In the genomic region with DNA sequence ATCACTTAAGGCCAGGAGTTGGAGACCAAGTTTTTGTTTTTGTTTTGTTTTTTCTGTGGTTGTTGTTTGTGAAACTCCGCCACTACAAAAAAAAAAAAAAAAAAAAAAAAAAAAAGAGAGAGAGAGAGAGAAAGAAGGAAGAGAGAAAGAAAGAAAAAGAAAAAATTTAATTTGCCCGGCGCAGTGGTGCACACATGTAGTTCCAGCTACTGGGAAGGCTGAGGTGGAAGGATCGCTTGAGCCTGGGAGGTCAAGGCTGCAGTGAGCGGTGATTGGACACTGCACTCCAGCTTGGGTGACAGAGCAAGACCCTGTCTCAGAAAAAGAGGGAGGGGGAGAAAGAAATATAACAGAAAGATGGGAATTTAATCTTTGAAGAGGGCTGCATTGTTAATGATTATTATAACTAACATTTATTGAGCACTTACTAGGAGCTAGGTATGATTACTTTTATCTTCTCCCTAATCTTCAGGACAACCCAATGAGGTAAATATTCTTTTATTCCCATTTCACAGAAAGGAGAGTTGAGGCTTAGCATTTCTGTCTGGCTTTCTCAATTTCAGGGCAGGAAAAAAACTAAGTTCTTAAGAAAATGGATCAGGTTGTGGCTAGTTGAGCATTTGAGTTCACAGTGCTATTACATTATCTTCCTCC, we compare ENCODE assay signal across 8 cellular contexts. TPM values are rescaled to one million over a fixed set of nuclear protein-coding genes. Genes with fewer than 3 reads are reported as not detected.
DNase-seq lines count a peak whose midpoint lies in the region; ATAC-seq, FAIRE-seq and TF ChIP-seq lines count a peak whose summit lies in the region.

No MANE protein-coding gene starts in this region.

- TF ChIP-seq CTCF in HFFc6 (IDR thresholded peaks at IDR 0.05) (no peak), breast epithelium (IDR thresholded peaks at IDR 0.05) (no peak)

- peak overlapping the region; percentile 99 for H3K27ac Mint-ChIP-seq in HFFc6
- peak overlapping the region; percentile 26 to 99 (median 96) for H3K27ac Mint-ChIP-seq in naive thymus-derived CD8-positive, alpha-beta T cell

- no peak for TF ChIP-seq POLR2A in breast epithelium (IDR thresholded peaks at IDR 0.05)

- H3K4me1 Mint-ChIP-seq in HFFc6 (ENCODE audit: low read depth), result peaks cover 27% of the 10 kb centered on the region
- peaks cover 6 to 31% (median 22%) of the 10 kb centered on the region in 4 donors for H3K4me1 Mint-ChIP-seq in naive thymus-derived CD8-positive, alpha-beta T cell

- H3K79me2 ChIP-seq in ACC112 (ENCODE audit: control insufficient read depth, insufficient read depth, low read length, unreplicated experiment), result no peaks in the 10 kb centered on the region

- no peaks in the 10 kb centered on the region for H3K9me3 ChIP-seq in breast epithelium

- H3K4me1 ChIP-seq in ACC112 (ENCODE audit: control insufficient read depth, insufficient read depth, low read length, unreplicated experiment) (no peaks in the 10 kb centered on the region), breast epithelium (no peaks in the 10 kb centered on the region)

- H3K4me3 ChIP-seq in ACC112 (ENCODE audit: low read depth, low read length), result peak overlapping the region; percentile 85
- peak overlapping the region in 2 of 3 donors; percentile 68 to 72 for H3K4me3 ChIP-seq in breast epithelium

- no peak for ATAC-seq in naive thymus-derived CD8-positive, alpha-beta T cell
- no peak for ATAC-seq in HG03521 (IDR thresholded peaks at IDR 0.05; ENCODE audit: unreplicated experiment)

- H2AFZ ChIP-seq in ACC112 (ENCODE audit: low read length, unreplicated experiment), result peak overlapping the region; percentile 40

- H3K27ac ChIP-seq in ACC112 (ENCODE audit: low read depth, low read length) (no peak overlapping the region), breast epithelium (peak overlapping the region in 1 of 2 donors; percentile 94)

- H3K4me3 Mint-ChIP-seq in HFFc6, result peak overlapping the region; percentile 100
- peak overlapping the region; percentile 93 to 99 (median 96) for H3K4me3 Mint-ChIP-seq in naive thymus-derived CD8-positive, alpha-beta T cell

- H3K9me3 Mint-ChIP-seq in HFFc6, result no peaks in the 10 kb centered on the region
- no peaks in the 10 kb centered on the region for H3K9me3 Mint-ChIP-seq in naive thymus-derived CD8-positive, alpha-beta T cell

- H3K27me3 ChIP-seq in ACC112 (ENCODE audit: insufficient read depth, low read length), result no peaks in the 10 kb centered on the region
- no peaks in the 10 kb centered on the region for H3K27me3 ChIP-seq in breast epithelium

- intact Hi-C loops in breast epithelium (cut with DNase I; ENCODE audit: low total_unique reads), result no loop called here

- H3K27me3 Mint-ChIP-seq in HFFc6 (ENCODE audit: insufficient read depth), result no peaks in the 10 kb centered on the region
- no peaks in the 10 kb centered on the region for H3K27me3 Mint-ChIP-seq in naive thymus-derived CD8-positive, alpha-beta T cell

- no peak for FAIRE-seq in GM19239 (lab: Jason Lieb, UNC)

- H3K36me3 ChIP-seq in ACC112 (ENCODE audit: insufficient read depth, low read length) (no peaks in the 10 kb centered on the region), breast epithelium (no peaks in the 10 kb centered on the region)

- H3K36me3 Mint-ChIP-seq in HFFc6 (ENCODE audit: low read depth), result peaks cover 9% of the 10 kb centered on the region
- H3K36me3 Mint-ChIP-seq in naive thymus-derived CD8-positive, alpha-beta T cell, result peaks cover 0 to 36% (median 5%) of the 10 kb centered on the region in 3 donors

- no peak for DNase-seq in HFFc6
- no peak for DNase-seq in breast epithelium (ENCODE audit: low spot score in 2 of 2)
- no peak for DNase-seq in naive thymus-derived CD8-positive, alpha-beta T cell
- no peak for DNase-seq in Ammon's horn (ENCODE audit: low spot score)
- no peak for DNase-seq in iPS-NIHi11 (ENCODE audit: low spot score)
- DNase-seq in GM19239 (ENCODE audit: insufficient read length, low spot score), result no peak

- POLR2A ChIA-PET in naive thymus-derived CD8-positive, alpha-beta T cell (lab: Charles Lee), result interaction anchor here (1.2 to 1.6 kb wide), 2 partner anchors 11 to 590 kb away, joined by 9 to 15 read pairs; partner anchors contain the start of genes LSM11 and MED7

RNA-seq across cellular contexts. Expression of gene THG1L, which starts 1.0 kb away (rescaled TPM):
- total RNA-seq in HFFc6 (2021; fragmentation: NEBNext Ultra II Directional; extraction: Animal tissue kit (Norgen Biotek cat#: 25700)), result 10 to 100 TPM; 13.2 to 16.1 (median 13.5) TPM
- 10 to 100 TPM; 12.3 to 15.1 (median 13.5) TPM for total RNA-seq in breast epithelium
- 10 to 100 TPM; 13.4 TPM for total RNA-seq in naive thymus-derived CD8-positive, alpha-beta T cell
- polyA plus RNA-seq in naive thymus-derived CD8-positive, alpha-beta T cell, result 1 to 10 TPM; 6.3 to 9.0 (median 8.0) TPM

RNA-seq across cellular contexts. Expression of gene LSM11, which starts 11.3 kb away (rescaled TPM):
- total RNA-seq in HFFc6 (2021; fragmentation: NEBNext Ultra II Directional; extraction: Animal tissue kit (Norgen Biotek cat#: 25700)), result 1 to 10 TPM; 2.0 to 2.9 (median 2.2) TPM
- 1 to 10 TPM; 1.8 to 5.7 (median 4.6) TPM for total RNA-seq in breast epithelium
- total RNA-seq in naive thymus-derived CD8-positive, alpha-beta T cell, result 1 to 10 TPM; 5.1 to 5.2 TPM
- under 1 TPM; 0.36 to 0.64 (median 0.42) TPM for polyA plus RNA-seq in naive thymus-derived CD8-positive, alpha-beta T cell
